ENCODE assay signal across 16 cellular contexts in genomic region chr1:88698764-88699163, GRCh38.
"Had no signal": no experiment of that assay in that cellular context is flagged by ENCODE, and none has a peak within 500 bp of the region (broad histone marks: within the 10 kb centered on the region; RNA-seq: fewer than 3 reads in every experiment).

No MANE protein-coding gene starts in this region.

- H3K27ac Mint-ChIP-seq: activated T-helper 17 cell treated with anti-CD3 and anti-CD28 coated beads, Interleukin-2, amount 50 U/mL, for 72 hours had no signal

- H3K4me3 Mint-ChIP-seq: activated T-helper 17 cell treated with anti-CD3 and anti-CD28 coated beads, Interleukin-2, amount 50 U/mL, for 72 hours; natural killer cell; stimulated activated memory B cell treated with anti-CD40 and anti-IgM and Interleukin-4, amounts not matched to agents 10 μg/mL and 1 μg/mL and 100 μg/mL, for 72 hours had no signal

- H3K4me1 ChIP-seq: uterus had no signal

- H3K9me3 Mint-ChIP-seq: activated T-helper 17 cell treated with anti-CD3 and anti-CD28 coated beads, Interleukin-2, amount 50 U/mL, for 72 hours; natural killer cell; stimulated activated memory B cell treated with anti-CD40 and anti-IgM and Interleukin-4, amounts not matched to agents 10 μg/mL and 1 μg/mL and 100 μg/mL, for 72 hours had no signal

- H3K36me3 Mint-ChIP-seq: natural killer cell had no signal

- DNase-seq: activated CD4-positive, CD25-positive, alpha-beta regulatory T cell treated with anti-CD3 and anti-CD28 coated beads, Interleukin-2, amount 50 U/mL, for 72 hours; activated naive CD4-positive, alpha-beta T cell treated with Interleukin-2 at 50 U/mL for 16 hours; adrenal gland; caudate nucleus; effector CD4-positive, alpha-beta T cell; glutamatergic neuron; left ventricle myocardium inferior; natural killer cell; posterior cingulate gyrus; retina; stimulated activated CD4-positive, alpha-beta T cell treated with anti-CD3 and anti-CD28 coated beads, Interleukin-2, amount 100 ng/mL, for 48 hours; T-helper 9 cell; tibial artery; uterus had no signal

- H3K27me3 ChIP-seq: adrenal gland, tibial artery, uterus had no signal

- ATAC-seq: activated T-helper 17 cell treated with anti-CD3 and anti-CD28 coated beads, Interleukin-2, amount 50 U/mL, for 72 hours; natural killer cell; stimulated activated memory B cell treated with anti-CD40 and anti-IgM and Interleukin-4, amounts not matched to agents 10 μg/mL and 1 μg/mL and 100 μg/mL, for 72 hours had no signal

- H3K9me3 ChIP-seq: adrenal gland, tibial artery, uterus had no signal

- H3K36me3 ChIP-seq: adrenal gland, uterus had no signal

- H3K4me3 ChIP-seq: left ventricle myocardium inferior, tibial artery, uterus had no signal

- H3K27me3 Mint-ChIP-seq: activated T-helper 17 cell treated with anti-CD3 and anti-CD28 coated beads, Interleukin-2, amount 50 U/mL, for 72 hours; stimulated activated memory B cell treated with anti-CD40 and anti-IgM and Interleukin-4, amounts not matched to agents 10 μg/mL and 1 μg/mL and 100 μg/mL, for 72 hours had no signal

- H3K27ac ChIP-seq: tibial artery, uterus had no signal
